Comparison of ENCODE assay signal across 9 cellular contexts in the genomic region with DNA sequence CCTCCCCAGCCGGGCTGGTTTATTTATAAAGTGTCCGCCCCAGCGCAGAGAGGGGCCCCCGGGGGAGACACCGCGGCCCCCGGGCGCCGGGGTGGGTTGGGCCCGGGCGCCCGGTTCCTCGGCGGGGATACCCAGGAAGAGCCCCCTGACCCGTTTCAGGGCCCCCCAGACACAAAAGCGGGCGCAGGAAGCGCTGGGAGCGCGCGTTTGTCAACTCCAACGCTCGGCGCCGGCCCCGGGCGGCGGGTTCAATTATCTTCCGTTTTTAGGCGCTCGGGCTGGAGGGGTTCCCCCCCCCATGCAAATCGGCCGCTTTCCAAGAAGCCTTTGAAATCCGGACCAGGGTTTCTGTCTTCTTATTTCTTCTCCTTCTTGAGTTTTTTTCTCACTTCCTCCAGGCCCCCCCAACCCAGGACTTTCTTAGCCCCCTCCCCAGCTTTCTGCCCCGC. TPM values are rescaled to one million over a fixed set of nuclear protein-coding genes. Genes with fewer than 3 reads are reported as not detected.
DNase-seq lines count a peak whose midpoint lies in the region; ATAC-seq, FAIRE-seq and TF ChIP-seq lines count a peak whose summit lies in the region.
"Had no signal": no experiment of that assay in that cellular context is flagged by ENCODE, and none has a peak within 500 bp of the region (broad histone marks: within the 10 kb centered on the region; RNA-seq: fewer than 3 reads in every experiment).

No MANE protein-coding gene starts in this region.

- peaks cover 37% of the 10 kb centered on the region for H3K27me3 ChIP-seq in DOHH2 (ENCODE audit: control insufficient read depth, low read length)
- H3K27me3 ChIP-seq in prostate gland (replicated peaks; ENCODE audit: insufficient read depth): no peaks in the 10 kb centered on the region

- FAIRE-seq in HTR-8/SVneo (lab: Jason Lieb, UNC): no peak

- DNase-seq in Jurkat, Clone E6-1 (ENCODE audit: low read depth, low spot score): no peak
- peak; percentile 30 for DNase-seq in activated CD8-positive, alpha-beta memory T cell treated with anti-CD3 and anti-CD28 coated beads, Interleukin-2, amount 50 U/mL, for 4 hours
- DNase-seq in Right ventricle myocardium inferior (ENCODE audit: missing footprints): peak; percentile 91
- no peak for DNase-seq in prostate gland (ENCODE audit: low spot score)
- DNase-seq in ureter (ENCODE audit: low spot score): no peak
- no peak for DNase-seq in HTR-8/SVneo (ENCODE audit: insufficient read length, low spot score)

- no peaks in the 10 kb centered on the region for H3K79me2 ChIP-seq in DOHH2 (ENCODE audit: control insufficient read depth, low read length)

- H3F3A ChIP-seq in DOHH2 (ENCODE audit: control insufficient read depth, insufficient read depth): no peaks in the 10 kb centered on the region; the same call in 1 of the 2 replicates

- no peaks in the 10 kb centered on the region for H3K9me3 ChIP-seq in DOHH2 (ENCODE audit: control insufficient read depth, insufficient read depth, low read length)
- no peaks in the 10 kb centered on the region for H3K9me3 ChIP-seq in prostate gland

- H4K20me1 ChIP-seq in DOHH2 (ENCODE audit: control insufficient read depth, insufficient read depth, low read depth, low read length): peaks cover 8% of the 10 kb centered on the region; the same call in 1 of the 2 replicates

- H3K4me1 ChIP-seq in DOHH2 (ENCODE audit: control insufficient read depth, low read length) (peaks cover 27% of the 10 kb centered on the region), prostate gland (replicated peaks) (peaks cover 3% of the 10 kb centered on the region)

- TF ChIP-seq CTCF in DOHH2 (IDR thresholded peaks at IDR 0.05; ENCODE audit: low read depth, low read length, poor library complexity, severe bottlenecking) (no peak), prostate gland (IDR thresholded peaks at IDR 0.05) (no peak)

- H3K27ac ChIP-seq in DOHH2 (ENCODE audit: low read depth, low read length) (0 out of 2 replicates have a peak overlapping the region, but pooled peaks have one; percentile 12), prostate gland (peak overlapping the region; percentile 85 to 87)

- intact Hi-C loops in Right ventricle myocardium inferior (cut with DNase I): loop anchor here (10.0 kb wide), 1 partner anchor 318 kb away; a partner anchor contains a TSS
- intact Hi-C loops in prostate gland (cut with DNase I): no loop called here

- TF ChIP-seq POLR2A in prostate gland (IDR thresholded peaks at IDR 0.05): no peak

- H3K36me3 ChIP-seq in DOHH2 (ENCODE audit: control insufficient read depth, low read length): no peaks in the 10 kb centered on the region
- H3K36me3 ChIP-seq in prostate gland: no peaks in the 10 kb centered on the region

- no peaks in the 10 kb centered on the region for H3K9me2 ChIP-seq in DOHH2 (replicated peaks; ENCODE audit: control insufficient read depth, low read length)

- WGBS in prostate gland: under 1% methylated on average over 35 of the region's 35 CpGs

- ATAC-seq in Right ventricle myocardium inferior: no peak
- no peak for ATAC-seq in HG03159 (IDR thresholded peaks at IDR 0.05; ENCODE audit: unreplicated experiment)

- peak overlapping the region; percentile 76 for H3K4me3 ChIP-seq in DOHH2 (ENCODE audit: low read length)
- peak overlapping the region; percentile 78 for H3K4me3 ChIP-seq in Jurkat, Clone E6-1 (ENCODE audit: low read length)
- peak overlapping the region; percentile 87 to 92 for H3K4me3 ChIP-seq in prostate gland

- H3K4me2 ChIP-seq in DOHH2 (ENCODE audit: low read length): peak overlapping the region; percentile 87

RNA-seq across cellular contexts. Expression of a gene that starts 0.8 kb away (rescaled TPM):
- 16.7 TPM for polyA plus RNA-seq in Jurkat, Clone E6-1 (2012; ENCODE audit: insufficient read depth, insufficient read length)
- 6.7 TPM for total RNA-seq in Right ventricle myocardium inferior
- total RNA-seq in prostate gland: 10 to 100 TPM in 1 of 2 donors, 1 to 10 TPM in 1; 3.8 to 18.7 TPM
- total RNA-seq in ureter: 8.4 TPM

RNA-seq across cellular contexts. Expression of a gene that starts 9.5 kb away (rescaled TPM):
- polyA plus RNA-seq in Jurkat, Clone E6-1 (2012; ENCODE audit: insufficient read depth, insufficient read length): 0.54 TPM
- total RNA-seq in Right ventricle myocardium inferior: not detected
- total RNA-seq in prostate gland: not detected
- not detected for total RNA-seq in ureter

RNA-seq across cellular contexts. Expression of a gene that starts 13.6 kb away (rescaled TPM):
- 52.6 TPM for polyA plus RNA-seq in Jurkat, Clone E6-1 (2012; ENCODE audit: insufficient read depth, insufficient read length)
- total RNA-seq in Right ventricle myocardium inferior: 21.9 TPM
- total RNA-seq in prostate gland: 10 to 100 TPM; 36.9 to 58.7 TPM
- 69.5 TPM for total RNA-seq in ureter

RNA-seq across cellular contexts. Expression of a gene that starts 33.3 kb away (rescaled TPM):
- polyA plus RNA-seq in Jurkat, Clone E6-1 (2012; ENCODE audit: insufficient read depth, insufficient read length): not detected
- total RNA-seq in Right ventricle myocardium inferior (not detected), prostate gland (not detected), ureter (not detected)
- total RNA-seq: T-helper 2 cell treated with Interferon-gamma antibody and Interleukin-4, amounts not matched to agents 100 ng/mL and 5 ng/mL, for 36 hours had no signal

RNA-seq across cellular contexts. Expression of a gene that starts 33.6 kb away (rescaled TPM):
- polyA plus RNA-seq in Jurkat, Clone E6-1 (2012; ENCODE audit: insufficient read depth, insufficient read length): 71.0 TPM
- total RNA-seq in Right ventricle myocardium inferior (23.5 TPM), prostate gland (100 to 1,000 TPM in 1 of 2 donors, 10 to 100 TPM in 1; 65.1 to 114 TPM), ureter (63.7 TPM)

Comparison
In these comparisons a context has a peak if more than half of its experiments do, and no peak if none do; other contexts are left out.
1. DNase-seq: peak in activated CD8-positive, alpha-beta memory T cell treated with anti-CD3 and anti-CD28 coated beads, Interleukin-2, amount 50 U/mL, for 4 hours (single experiment) and Right ventricle myocardium inferior (single experiment); none in Jurkat, Clone E6-1 (single experiment), prostate gland (single experiment), ureter (single experiment) and HTR-8/SVneo (single experiment).
2. Peak in every context shown above with its lines, with median percentiles within 50 percentile points of each other: H3K4me3 ChIP-seq.